ENCODE assay signal across 1 cellular context in the genomic region with DNA sequence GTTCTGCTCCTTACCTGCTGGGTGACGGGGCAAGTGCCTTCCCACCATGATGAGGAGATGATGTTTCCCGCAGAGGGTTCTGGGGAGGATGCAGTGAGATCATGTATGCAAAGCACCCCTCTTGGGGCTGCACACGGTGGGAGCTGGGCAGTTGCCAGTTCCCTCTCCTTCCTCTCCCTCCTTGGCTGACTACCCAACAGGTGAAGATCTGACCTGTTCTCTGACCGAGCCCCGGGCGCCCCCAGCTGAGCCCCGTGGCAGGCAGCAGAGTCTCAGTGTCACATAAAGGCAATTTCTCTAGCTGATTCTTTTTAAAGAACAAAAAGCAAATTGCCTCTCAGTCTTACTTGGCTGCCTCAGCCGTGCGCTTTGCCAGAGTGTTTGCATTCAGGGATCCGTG.
TF ChIP-seq lines count a peak whose summit lies in the region.

No MANE protein-coding gene starts in this region.

TF ChIP-seq in neural cell, 6 proteins besides CTCF, POLR2A, EP300 and RAD21 (continued from another document):
- TF ChIP-seq EZH2 (IDR thresholded peaks at IDR 0.05; ENCODE audit: borderline replicate concordance, insufficient read depth, low read length, poor library complexity, severe bottlenecking): no peak
TF ChIP-seq in neural cell: peak in this region for 0.
